In genomic region chr5:168528521-168529360, GRCh38 we compare ENCODE assay signal across 1 cellular context.
A peak's percentile ranks its signal among the peaks of the same experiment; 100 is the strongest.
TF ChIP-seq lines count a peak whose summit lies in the region.

FBLL1 (plus strand) TSS chr5:168529305; CDS start chr5:168529505, 200 bp downstream.

TF ChIP-seq in HepG2, 621 proteins besides CTCF, POLR2A, EP300 and RAD21 (continued from another document and continues in another):
- TF ChIP-seq REST (IDR thresholded peaks at IDR 0.05; ENCODE audit: borderline replicate concordance in 1 of 2, low read depth in 1 of 2, low read length in 2 of 2) = peak; percentile 81 to 99
- TF ChIP-seq MED8 (CRISPR knock-in tag; IDR thresholded peaks at IDR 0.05; ENCODE audit: insufficient replicate concordance) = no peak
- no peak for TF ChIP-seq ZNF737 (CRISPR knock-in tag; IDR thresholded peaks at IDR 0.05; ENCODE audit: borderline replicate concordance)
- no peak for TF ChIP-seq TEAD3 (CRISPR knock-in tag; optimal IDR thresholded peaks at IDR 0.05; ENCODE audit: borderline replicate concordance)
- TF ChIP-seq REL (CRISPR knock-in tag; conservative IDR thresholded peaks at IDR 0.05) = no peak
- TF ChIP-seq KAT2B (IDR thresholded peaks at IDR 0.05; ENCODE audit: borderline replicate concordance, low read depth, low read length) = no peak
- TF ChIP-seq CSRNP1 (CRISPR knock-in tag; IDR thresholded peaks at IDR 0.05) = 0 out of 2 replicates have a peak, but pooled peaks have one; percentile 37
- no peak for TF ChIP-seq MIER3 (CRISPR knock-in tag; IDR thresholded peaks at IDR 0.05; ENCODE audit: borderline replicate concordance)
- TF ChIP-seq ELF3 (CRISPR knock-in tag; IDR thresholded peaks at IDR 0.05) = no peak; the same call in 1 of the 2 replicates
- TF ChIP-seq SNAPC2 (CRISPR knock-in tag; IDR thresholded peaks at IDR 0.05) = no peak
- no peak for TF ChIP-seq GLI4 (CRISPR knock-in tag; IDR thresholded peaks at IDR 0.05; ENCODE audit: borderline replicate concordance)
- 0 out of 2 replicates have a peak, but pooled peaks have one; percentile 37 for TF ChIP-seq ZNF552 (CRISPR knock-in tag; IDR thresholded peaks at IDR 0.05; ENCODE audit: borderline replicate concordance)
- no peak for TF ChIP-seq PLSCR1 (CRISPR knock-in tag; IDR thresholded peaks at IDR 0.05; ENCODE audit: borderline replicate concordance)
- TF ChIP-seq PCBP2 (optimal IDR thresholded peaks at IDR 0.05; ENCODE audit: low read depth, low read length, poor library complexity, severe bottlenecking) = no peak
- no peak for TF ChIP-seq TARDBP (CRISPR knock-in tag; IDR thresholded peaks at IDR 0.05)
- no peak for TF ChIP-seq KDM5A (IDR thresholded peaks at IDR 0.05; ENCODE audit: borderline replicate concordance, low read length)
- 0 out of 2 replicates have a peak, but pooled peaks have one; percentile 33 for TF ChIP-seq ZNF350 (CRISPR knock-in tag; IDR thresholded peaks at IDR 0.05; ENCODE audit: borderline replicate concordance, low read depth)
- TF ChIP-seq KLF6 (CRISPR knock-in tag; IDR thresholded peaks at IDR 0.05) = peak; percentile 87
- peak; percentile 42; the same call in 1 of the 2 replicates for TF ChIP-seq ZBTB10 (CRISPR knock-in tag; IDR thresholded peaks at IDR 0.05; ENCODE audit: borderline replicate concordance)
- TF ChIP-seq YY1 (IDR thresholded peaks at IDR 0.05; ENCODE audit: insufficient read depth, insufficient replicate concordance, low read depth, low read length) = no peak
- 0 out of 2 replicates have a peak, but pooled peaks have one; percentile 32 for TF ChIP-seq KDM2A (CRISPR knock-in tag; IDR thresholded peaks at IDR 0.05; ENCODE audit: borderline replicate concordance, low read depth)
- TF ChIP-seq ZFP36L2 (CRISPR knock-in tag; IDR thresholded peaks at IDR 0.05) = no peak
- TF ChIP-seq ZNF75D (CRISPR knock-in tag; IDR thresholded peaks at IDR 0.05; ENCODE audit: borderline replicate concordance) = no peak
- no peak for TF ChIP-seq MXI1 (IDR thresholded peaks at IDR 0.05; ENCODE audit: borderline replicate concordance, low read depth, low read length)
- TF ChIP-seq ZUFSP (CRISPR knock-in tag; IDR thresholded peaks at IDR 0.05; ENCODE audit: borderline replicate concordance) = no peak
- 0 out of 2 replicates have a peak, but pooled peaks have one; percentile 13 for TF ChIP-seq POGZ (CRISPR knock-in tag; IDR thresholded peaks at IDR 0.05)
- TF ChIP-seq ZNF317 (CRISPR knock-in tag; IDR thresholded peaks at IDR 0.05) = no peak
- 0 out of 2 replicates have a peak, but pooled peaks have one; percentile 34 for TF ChIP-seq ZNF564 (CRISPR knock-in tag; IDR thresholded peaks at IDR 0.05)
- TF ChIP-seq KLF16 (CRISPR knock-in tag; IDR thresholded peaks at IDR 0.05) = peak in 1 of 2 experiments; percentile 60; a peak in 1 of 4 replicates
- TF ChIP-seq WIZ (CRISPR knock-in tag; IDR thresholded peaks at IDR 0.05) = peak; percentile 90; the same call in 1 of the 2 replicates
- TF ChIP-seq ZFP62 (CRISPR knock-in tag; IDR thresholded peaks at IDR 0.05) = no peak
- 0 out of 2 replicates have a peak, but pooled peaks have one; percentile 27 for TF ChIP-seq CCDC6 (CRISPR knock-in tag; IDR thresholded peaks at IDR 0.05)
- TF ChIP-seq KDM5B (CRISPR knock-in tag; IDR thresholded peaks at IDR 0.05; ENCODE audit: borderline replicate concordance) = no peak
- 0 out of 2 replicates have a peak, but pooled peaks have one; percentile 35 for TF ChIP-seq BCL3 (CRISPR knock-in tag; IDR thresholded peaks at IDR 0.05)
- TF ChIP-seq ZNF24 (IDR thresholded peaks at IDR 0.05) = no peak
- peak; percentile 69; the same call in 1 of the 2 replicates for TF ChIP-seq SMYD3 (CRISPR knock-in tag; IDR thresholded peaks at IDR 0.05)
- peak; percentile 44; the same call in 1 of the 2 replicates for TF ChIP-seq YEATS2 (CRISPR knock-in tag; IDR thresholded peaks at IDR 0.05; ENCODE audit: borderline replicate concordance)
- TF ChIP-seq HOXA3 (CRISPR knock-in tag; IDR thresholded peaks at IDR 0.05) = no peak
- TF ChIP-seq ZNF207 (IDR thresholded peaks at IDR 0.05; ENCODE audit: borderline replicate concordance) = no peak
- no peak for TF ChIP-seq SPEN (CRISPR knock-in tag; IDR thresholded peaks at IDR 0.05; ENCODE audit: low read depth)
- no peak for TF ChIP-seq ZNF256 (CRISPR knock-in tag; conservative IDR thresholded peaks at IDR 0.05)
- no peak for TF ChIP-seq ZNF629 (CRISPR knock-in tag; conservative IDR thresholded peaks at IDR 0.05)
- no peak for TF ChIP-seq TAF1 (CRISPR knock-in tag; IDR thresholded peaks at IDR 0.05)
- TF ChIP-seq ZKSCAN1 (IDR thresholded peaks at IDR 0.05; ENCODE audit: low read length) = no peak
- peak; percentile 60; the same call in 1 of the 2 replicates for TF ChIP-seq THRA (CRISPR knock-in tag; IDR thresholded peaks at IDR 0.05; ENCODE audit: borderline replicate concordance)
- TF ChIP-seq NCOA1 (CRISPR knock-in tag; IDR thresholded peaks at IDR 0.05) = no peak
- no peak for TF ChIP-seq AGO1 (IDR thresholded peaks at IDR 0.05; ENCODE audit: low read depth, low read length, poor library complexity, severe bottlenecking)
- no peak for TF ChIP-seq KDM3A (CRISPR knock-in tag; IDR thresholded peaks at IDR 0.05; ENCODE audit: low read depth)
- TF ChIP-seq CBX5 (CRISPR knock-in tag; IDR thresholded peaks at IDR 0.05; ENCODE audit: borderline replicate concordance) = no peak
- no peak for TF ChIP-seq ZNF639 (CRISPR knock-in tag; conservative IDR thresholded peaks at IDR 0.05)
- TF ChIP-seq ZSCAN20 (CRISPR knock-in tag; IDR thresholded peaks at IDR 0.05; ENCODE audit: borderline replicate concordance) = peak; percentile 47; the same call in 1 of the 2 replicates
- TF ChIP-seq ZFP90 (CRISPR knock-in tag; IDR thresholded peaks at IDR 0.05; ENCODE audit: borderline replicate concordance) = no peak
- 0 out of 2 replicates have a peak, but pooled peaks have one; percentile 61 for TF ChIP-seq TMF1 (CRISPR knock-in tag; IDR thresholded peaks at IDR 0.05; ENCODE audit: low read depth)
- TF ChIP-seq ZNF747 (CRISPR knock-in tag; IDR thresholded peaks at IDR 0.05; ENCODE audit: borderline replicate concordance) = 0 out of 2 replicates have a peak, but pooled peaks have one; percentile 27
